ENCODE assay signal across 18 cellular contexts in the genomic region with DNA sequence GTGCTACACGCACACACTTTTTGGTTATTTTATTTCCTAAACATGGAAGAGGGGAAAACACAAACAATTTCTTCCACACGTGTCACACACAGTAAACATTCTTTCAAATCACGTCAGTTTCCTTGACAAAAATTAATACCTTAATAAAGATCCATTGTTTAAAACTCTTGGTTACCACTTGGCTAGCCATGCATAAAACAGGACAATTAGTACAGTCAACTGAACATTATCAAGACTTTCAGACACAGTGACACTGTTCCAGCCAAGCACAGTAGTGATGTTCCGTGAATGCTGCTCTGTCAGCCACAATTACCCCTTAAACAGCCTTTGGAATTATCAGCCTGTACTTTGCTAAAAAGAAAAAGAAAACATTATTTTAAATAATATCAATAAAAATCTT.
"Had no signal": no experiment of that assay in that cellular context is flagged by ENCODE, and none has a peak within 500 bp of the region (broad histone marks: within the 10 kb centered on the region; RNA-seq: fewer than 3 reads in every experiment).

No MANE protein-coding gene starts in this region.

- ATAC-seq: activated T-helper 17 cell treated with anti-CD3 and anti-CD28 coated beads, Interleukin-2, amount 50 U/mL, for 72 hours had no signal

- DNase-seq: activated CD4-positive, alpha-beta memory T cell treated with anti-CD3 and anti-CD28 coated beads for 36 hours; activated CD4-positive, alpha-beta T cell treated with anti-CD3 and anti-CD28 coated beads, Interleukin-2, amount 10 ng/mL, durations not matched to agents 7 days and 5 days; activated CD4-positive, CD25-positive, alpha-beta regulatory T cell; activated gamma-delta T cell; activated naive CD4-positive, alpha-beta T cell treated with anti-CD3 and anti-CD28 coated beads for 36 hours; activated T-cell treated with anti-CD3 and anti-CD28 coated beads for 4 hours; activated T-cell treated with anti-CD3 and anti-CD28 coated beads, Interleukin-2, amount 50 U/mL, for 48 hours; MM.1S; NCI-H1105; NCI-H1436; NCI-H1694 treated with DMSO at 0.1 percent for 48 hours; NCI-H2029 treated with DMSO at 0.1 percent for 48 hours; NCI-H446; NCI-H524; NCI-H82; SK-N-SH; T-helper 1 cell had no signal
